ENCODE assay signal across 14 cellular contexts in genomic region chr3:46423588-46423987, GRCh38. TPM values are rescaled to one million over a fixed set of nuclear protein-coding genes. Genes with fewer than 3 reads are reported as not detected.
DNase-seq lines count a peak whose midpoint lies in the region; ATAC-seq and TF ChIP-seq lines count a peak whose summit lies in the region.
"Had no signal": no experiment of that assay in that cellular context is flagged by ENCODE, and none has a peak within 500 bp of the region (broad histone marks: within the 10 kb centered on the region; RNA-seq: fewer than 3 reads in every experiment).

No MANE protein-coding gene starts in this region.

- H3K4me1 ChIP-seq in psoas muscle: no peaks in the 10 kb centered on the region

- no peaks in the 10 kb centered on the region for H3K36me3 Mint-ChIP-seq in osteocyte (ENCODE audit: unreplicated experiment)

- 76 to 79% (median 79%) methylated on average over 5 of the region's 5 CpGs for WGBS in psoas muscle, 3 donors

- H3K9me3 ChIP-seq in psoas muscle: no peaks in the 10 kb centered on the region
- H3K9me3 ChIP-seq: lower lobe of right lung had no signal

- no peak overlapping the region for H3K4me3 ChIP-seq in psoas muscle
- H3K4me3 ChIP-seq: lower lobe of right lung had no signal

- DNase-seq in NCI-H1436 (lab: John Stamatoyannopoulos, UW) (peak; percentile 7), NCI-H1436 treated with DMSO at 0.1 percent for 48 hours (lab: John Stamatoyannopoulos, UW) (no peak), NCI-H2029 treated with DMSO at 0.1 percent for 48 hours (lab: John Stamatoyannopoulos, UW) (peak; percentile 81), dermis microvascular lymphatic vessel endothelial cell (ENCODE audit: low read depth in 2 of 2) (peak; percentile 69 to 76), psoas muscle (no peak), GOT3 (lab: John Stamatoyannopoulos, UW) (no peak), osteocyte (ENCODE audit: extremely low spot score, unreplicated experiment) (no peak)
- DNase-seq: activated CD8-positive, alpha-beta T cell treated with anti-CD3 and anti-CD28 coated beads for 36 hours; activated gamma-delta T cell; hippocampal formation; KG1; lower lobe of right lung had no signal

- ATAC-seq in psoas muscle: peak in 3 of 4 donors; percentile 50 to 69 (median 56)
- no peak for ATAC-seq in HG02588 (IDR thresholded peaks at IDR 0.05; ENCODE audit: unreplicated experiment)
- ATAC-seq: activated CD8-positive, alpha-beta T cell treated with anti-CD3 and anti-CD28 coated beads for 36 hours had no signal

- H3K27ac Mint-ChIP-seq in osteocyte (ENCODE audit: unreplicated experiment): no peak overlapping the region
- H3K27ac Mint-ChIP-seq: activated CD8-positive, alpha-beta T cell treated with anti-CD3 and anti-CD28 coated beads for 36 hours had no signal

- no peaks in the 10 kb centered on the region for H3K36me3 ChIP-seq in psoas muscle (ENCODE audit: insufficient read depth in 1 of 2, low read depth in 1 of 2)
- H3K36me3 ChIP-seq: lower lobe of right lung had no signal

- H3K27me3 ChIP-seq in psoas muscle (ENCODE audit: insufficient read depth in 3 of 3, low read length in 2 of 3): no peaks in the 10 kb centered on the region

- intact Hi-C loops in psoas muscle (cut with DNase I): no loop called here

- no peaks in the 10 kb centered on the region for H3K4me1 Mint-ChIP-seq in osteocyte (ENCODE audit: unreplicated experiment)

- no peak overlapping the region for H3K4me3 Mint-ChIP-seq in osteocyte (ENCODE audit: unreplicated experiment)
- H3K4me3 Mint-ChIP-seq: activated CD8-positive, alpha-beta T cell treated with anti-CD3 and anti-CD28 coated beads for 36 hours had no signal

- no peaks in the 10 kb centered on the region for H3K9me3 Mint-ChIP-seq in osteocyte (ENCODE audit: unreplicated experiment)
- H3K9me3 Mint-ChIP-seq: activated CD8-positive, alpha-beta T cell treated with anti-CD3 and anti-CD28 coated beads for 36 hours had no signal

- H3K27ac ChIP-seq in psoas muscle: no peak overlapping the region
- H3K27ac ChIP-seq: lower lobe of right lung had no signal

- no peaks in the 10 kb centered on the region for H3K27me3 Mint-ChIP-seq in osteocyte (ENCODE audit: unreplicated experiment)
- H3K27me3 Mint-ChIP-seq: activated CD8-positive, alpha-beta T cell treated with anti-CD3 and anti-CD28 coated beads for 36 hours had no signal

- TF ChIP-seq CTCF in psoas muscle (IDR thresholded peaks at IDR 0.05) (no peak), osteocyte (IDR thresholded peaks at IDR 0.05) (no peak)

RNA-seq across cellular contexts. Expression of gene CCRL2, which starts 16.5 kb away (rescaled TPM):
- total RNA-seq in dermis microvascular lymphatic vessel endothelial cell (1.3 TPM in 2 replicates), psoas muscle (1 to 10 TPM; 1.0 to 1.8 (median 1.7) TPM), osteocyte (not detected in 2 replicates)
- polyA plus RNA-seq in psoas muscle: 1 to 10 TPM in 1 of 3 donors, under 1 TPM in 2; 0.55 to 1.1 (median 0.70) TPM
- total RNA-seq: A673 had no signal

RNA-seq across cellular contexts. Expression of gene LTF, which starts 41.1 kb away (rescaled TPM):
- total RNA-seq in dermis microvascular lymphatic vessel endothelial cell (0.13 and 0.26 TPM in 2 replicates), psoas muscle (1 to 10 TPM; 2.0 to 3.8 (median 3.2) TPM), osteocyte (not detected in 2 replicates)
- 1 to 10 TPM in 1 of 3 donors, under 1 TPM in 2; 0.73 to 1.9 (median 0.94) TPM for polyA plus RNA-seq in psoas muscle
- total RNA-seq: A673; activated CD8-positive, alpha-beta T cell treated with anti-CD3 and anti-CD28 coated beads for 36 hours had no signal

RNA-seq across cellular contexts. Expression of gene CCR5, which starts 52.8 kb away (rescaled TPM):
- total RNA-seq in dermis microvascular lymphatic vessel endothelial cell (not detected in 2 replicates), psoas muscle (1 to 10 TPM in 1 of 4 donors, under 1 TPM in 3; 0.19 to 1.1 (median 0.52) TPM), osteocyte (not detected in 2 replicates)
- polyA plus RNA-seq in psoas muscle: under 1 TPM; 0.08 to 0.21 (median 0.14) TPM
- total RNA-seq: A673 had no signal

Comparison
In these comparisons a context has a peak if more than half of its experiments do, and no peak if none do; other contexts are left out.
1. DNase-seq: peak in NCI-H1436 (single experiment), NCI-H2029 treated with DMSO at 0.1 percent for 48 hours (single experiment) and dermis microvascular lymphatic vessel endothelial cell (2 of 2); none in NCI-H1436 treated with DMSO at 0.1 percent for 48 hours (single experiment), psoas muscle (0 of 2), GOT3 (single experiment) and osteocyte (single experiment).